In genomic region chr1:237058470-237058869, GRCh38 we compare ENCODE assay signal across 39 cellular contexts. TPM values are rescaled to one million over a fixed set of nuclear protein-coding genes. Genes with fewer than 3 reads are reported as not detected.
"Had no signal": no experiment of that assay in that cellular context is flagged by ENCODE, and none has a peak within 500 bp of the region (broad histone marks: within the 10 kb centered on the region; RNA-seq: fewer than 3 reads in every experiment).

No MANE protein-coding gene starts in this region.

- H3K27me3 Mint-ChIP-seq: activated CD4-positive, alpha-beta memory T cell treated with anti-CD3 and anti-CD28 coated beads, Interleukin-2, amount 10 ng/mL, durations not matched to agents 7 days and 5 days had no signal

- H3K4me3 Mint-ChIP-seq: activated CD4-positive, alpha-beta memory T cell treated with anti-CD3 and anti-CD28 coated beads, Interleukin-2, amount 10 ng/mL, durations not matched to agents 7 days and 5 days; activated CD4-positive, alpha-beta T cell treated with anti-CD3 and anti-CD28 coated beads for 36 hours; activated CD4-positive, alpha-beta T cell treated with anti-CD3 and anti-CD28 coated beads, Interleukin-2, amount 10 ng/mL, durations not matched to agents 7 days and 5 days; activated CD8-positive, alpha-beta memory T cell treated with anti-CD3 and anti-CD28 coated beads, Interleukin-2, amount 10 ng/mL, durations not matched to agents 7 days and 5 days; activated CD8-positive, alpha-beta T cell treated with anti-CD3 and anti-CD28 coated beads, Interleukin-2, amount 10 ng/mL, durations not matched to agents 7 days and 5 days; activated naive CD4-positive, alpha-beta T cell treated with anti-CD3 and anti-CD28 coated beads, Interleukin-2, amount 10 ng/mL, durations not matched to agents 7 days and 5 days; activated naive CD4-positive, alpha-beta T cell treated with anti-CD3 and anti-CD28 coated beads, Interleukin-2, amount 50 U/mL, for 24 hours; activated naive CD8-positive, alpha-beta T cell; activated naive CD8-positive, alpha-beta T cell treated with anti-CD3 and anti-CD28 coated beads, Interleukin-2, amount 10 ng/mL, durations not matched to agents 7 days and 5 days; activated naive CD8-positive, alpha-beta T cell treated with anti-CD3 and anti-CD28 coated beads, Interleukin-2, amount 50 U/mL, for 24 hours; activated T-cell treated with anti-CD3 and anti-CD28 coated beads, Interleukin-2, amount 50 U/mL, for 24 hours; brain; T-helper 1 cell treated with Interleukin-12 subunit alpha and Interleukin-12 subunit beta and Interleukin-4 antibody, amounts not matched to agents 30 μg/mL and 1 μg/mL, for 36 hours; T-helper 2 cell treated with Interferon-gamma antibody and Interleukin-4, amounts not matched to agents 5 μg/mL and 100 μg/mL, for 36 hours had no signal

- ATAC-seq: activated CD4-positive, alpha-beta T cell treated with anti-CD3 and anti-CD28 coated beads for 36 hours; activated CD4-positive, CD25-positive, alpha-beta regulatory T cell treated with anti-CD3 and anti-CD28 coated beads, Interleukin-2, amount 50 U/mL, for 24 hours; activated CD8-positive, alpha-beta memory T cell treated with anti-CD3 and anti-CD28 coated beads, Interleukin-2, amount 10 ng/mL, durations not matched to agents 7 days and 5 days; activated CD8-positive, alpha-beta T cell treated with anti-CD3 and anti-CD28 coated beads, Interleukin-2, amount 10 ng/mL, durations not matched to agents 7 days and 5 days; activated naive CD8-positive, alpha-beta T cell treated with anti-CD3 and anti-CD28 coated beads, Interleukin-2, amount 50 U/mL, for 24 hours had no signal

- H3K9me3 Mint-ChIP-seq: activated CD4-positive, alpha-beta memory T cell treated with anti-CD3 and anti-CD28 coated beads, Interleukin-2, amount 10 ng/mL, durations not matched to agents 7 days and 5 days; activated CD4-positive, alpha-beta T cell treated with anti-CD3 and anti-CD28 coated beads, Interleukin-2, amount 10 ng/mL, durations not matched to agents 7 days and 5 days; activated naive CD4-positive, alpha-beta T cell treated with anti-CD3 and anti-CD28 coated beads, Interleukin-2, amount 10 ng/mL, durations not matched to agents 7 days and 5 days; activated naive CD8-positive, alpha-beta T cell treated with anti-CD3 and anti-CD28 coated beads, Interleukin-2, amount 10 ng/mL, durations not matched to agents 7 days and 5 days; activated naive CD8-positive, alpha-beta T cell treated with anti-CD3 and anti-CD28 coated beads, Interleukin-2, amount 50 U/mL, for 24 hours; activated T-cell treated with anti-CD3 and anti-CD28 coated beads, Interleukin-2, amount 50 U/mL, for 24 hours; activated T-helper 2 cell treated with anti-CD3 and anti-CD28 coated beads, Interferon-gamma antibody, Interleukin-2, Interleukin-4, amounts not matched to agents 10 μg/mL and 5 μg/mL and 100 μg/mL, durations not matched to agents 14 hours and 24 hours and 36 hours; T-helper 1 cell treated with Interleukin-12 subunit alpha and Interleukin-12 subunit beta and Interleukin-4 antibody, amounts not matched to agents 30 μg/mL and 1 μg/mL, for 36 hours; T-helper 2 cell treated with Interferon-gamma antibody and Interleukin-4, amounts not matched to agents 5 μg/mL and 100 μg/mL, for 36 hours had no signal

- H3K4me3 ChIP-seq: ascending aorta, cardiac muscle cell had no signal

- DNase-seq: activated CD4-positive, alpha-beta memory T cell treated with anti-CD3 and anti-CD28 coated beads, Interleukin-2, amount 10 ng/mL, durations not matched to agents 7 days and 5 days; activated CD4-positive, alpha-beta T cell treated with anti-CD3 and anti-CD28 coated beads for 1 hour; activated CD4-positive, alpha-beta T cell treated with anti-CD3 and anti-CD28 coated beads for 36 hours; activated CD4-positive, alpha-beta T cell treated with anti-CD3 and anti-CD28 coated beads for 48 hours; activated CD4-positive, alpha-beta T cell treated with anti-CD3 and anti-CD28 coated beads, Interleukin-2, amount 10 ng/mL, durations not matched to agents 7 days and 5 days; activated CD4-positive, alpha-beta T cell treated with anti-CD3 and anti-CD28 coated beads, Interleukin-2, amount 50 U/mL, for 48 hours; activated CD4-positive, CD25-positive, alpha-beta regulatory T cell; activated CD8-positive, alpha-beta memory T cell treated with anti-CD3 and anti-CD28 coated beads for 24 hours; activated CD8-positive, alpha-beta memory T cell treated with anti-CD3 and anti-CD28 coated beads, Interleukin-2, amount 10 ng/mL, durations not matched to agents 7 days and 5 days; activated CD8-positive, alpha-beta memory T cell treated with anti-CD3 and anti-CD28 coated beads, Interleukin-2, amount 50 U/mL, for 48 hours; activated CD8-positive, alpha-beta T cell treated with anti-CD3 and anti-CD28 coated beads, Interleukin-2, amount 10 ng/mL, durations not matched to agents 7 days and 5 days; activated effector memory CD4-positive, alpha-beta T cell treated with Interleukin-2 at 50 U/mL for 16 hours; activated gamma-delta T cell; activated naive CD4-positive, alpha-beta T cell treated with anti-CD3 and anti-CD28 coated beads, Interleukin-2, amount 10 ng/mL, durations not matched to agents 7 days and 5 days; activated naive CD4-positive, alpha-beta T cell treated with Interleukin-2 at 50 U/mL for 16 hours; activated naive CD8-positive, alpha-beta T cell treated with anti-CD3 and anti-CD28 coated beads, Interleukin-2, amount 10 ng/mL, durations not matched to agents 7 days and 5 days; activated naive CD8-positive, alpha-beta T cell treated with anti-CD3 and anti-CD28 coated beads, Interleukin-2, amount 50 U/mL, for 24 hours; activated T-cell treated with anti-CD3 and anti-CD28 coated beads, Interleukin-2, amount 50 U/mL, for 24 hours; activated T-cell treated with anti-CD3 and anti-CD28 coated beads, Interleukin-2, amount 50 U/mL, for 48 hours; amygdala; anterior cingulate cortex; central memory CD4-positive, alpha-beta T cell; T-helper 1 cell; T-helper 2 cell; T-helper 9 cell had no signal

- H3K27me3 ChIP-seq: ascending aorta, cardiac muscle cell had no signal

- H3K36me3 Mint-ChIP-seq: activated CD8-positive, alpha-beta memory T cell treated with anti-CD3 and anti-CD28 coated beads, Interleukin-2, amount 10 ng/mL, durations not matched to agents 7 days and 5 days; activated naive CD4-positive, alpha-beta T cell treated with anti-CD3 and anti-CD28 coated beads, Interleukin-2, amount 10 ng/mL, durations not matched to agents 7 days and 5 days; activated naive CD4-positive, alpha-beta T cell treated with anti-CD3 and anti-CD28 coated beads, Interleukin-2, amount 50 U/mL, for 24 hours; activated naive CD8-positive, alpha-beta T cell; activated naive CD8-positive, alpha-beta T cell treated with anti-CD3 and anti-CD28 coated beads, Interleukin-2, amount 10 ng/mL, durations not matched to agents 7 days and 5 days; brain had no signal

- H3K27ac Mint-ChIP-seq: activated CD4-positive, alpha-beta memory T cell treated with anti-CD3 and anti-CD28 coated beads, Interleukin-2, amount 10 ng/mL, durations not matched to agents 7 days and 5 days; activated CD4-positive, alpha-beta T cell treated with anti-CD3 and anti-CD28 coated beads for 36 hours; activated CD4-positive, alpha-beta T cell treated with anti-CD3 and anti-CD28 coated beads, Interleukin-2, amount 10 ng/mL, durations not matched to agents 7 days and 5 days; activated CD8-positive, alpha-beta memory T cell treated with anti-CD3 and anti-CD28 coated beads, Interleukin-2, amount 10 ng/mL, durations not matched to agents 7 days and 5 days; activated CD8-positive, alpha-beta T cell treated with anti-CD3 and anti-CD28 coated beads, Interleukin-2, amount 10 ng/mL, durations not matched to agents 7 days and 5 days; activated naive CD4-positive, alpha-beta T cell treated with anti-CD3 and anti-CD28 coated beads, Interleukin-2, amount 10 ng/mL, durations not matched to agents 7 days and 5 days; activated naive CD4-positive, alpha-beta T cell treated with anti-CD3 and anti-CD28 coated beads, Interleukin-2, amount 50 U/mL, for 24 hours; activated naive CD8-positive, alpha-beta T cell; activated naive CD8-positive, alpha-beta T cell treated with anti-CD3 and anti-CD28 coated beads, Interleukin-2, amount 10 ng/mL, durations not matched to agents 7 days and 5 days; activated naive CD8-positive, alpha-beta T cell treated with anti-CD3 and anti-CD28 coated beads, Interleukin-2, amount 50 U/mL, for 24 hours; activated T-cell treated with anti-CD3 and anti-CD28 coated beads, Interleukin-2, amount 50 U/mL, for 24 hours; activated T-helper 2 cell treated with anti-CD3 and anti-CD28 coated beads, Interferon-gamma antibody, Interleukin-2, Interleukin-4, amounts not matched to agents 10 μg/mL and 5 μg/mL and 100 μg/mL, durations not matched to agents 14 hours and 24 hours and 36 hours; brain; T-helper 1 cell treated with Interleukin-12 subunit alpha and Interleukin-12 subunit beta and Interleukin-4 antibody, amounts not matched to agents 30 μg/mL and 1 μg/mL, for 36 hours; T-helper 2 cell treated with Interferon-gamma antibody and Interleukin-4, amounts not matched to agents 5 μg/mL and 100 μg/mL, for 36 hours had no signal

- H3K27ac ChIP-seq: VCaP had no signal

- FAIRE-seq: bronchial epithelial cell, TTC549 had no signal

- H3K4me1 Mint-ChIP-seq: activated CD4-positive, alpha-beta memory T cell treated with anti-CD3 and anti-CD28 coated beads, Interleukin-2, amount 10 ng/mL, durations not matched to agents 7 days and 5 days; activated CD4-positive, alpha-beta T cell treated with anti-CD3 and anti-CD28 coated beads for 36 hours; activated CD4-positive, alpha-beta T cell treated with anti-CD3 and anti-CD28 coated beads, Interleukin-2, amount 10 ng/mL, durations not matched to agents 7 days and 5 days; activated CD8-positive, alpha-beta memory T cell treated with anti-CD3 and anti-CD28 coated beads, Interleukin-2, amount 10 ng/mL, durations not matched to agents 7 days and 5 days; activated naive CD4-positive, alpha-beta T cell treated with anti-CD3 and anti-CD28 coated beads, Interleukin-2, amount 10 ng/mL, durations not matched to agents 7 days and 5 days; activated naive CD4-positive, alpha-beta T cell treated with anti-CD3 and anti-CD28 coated beads, Interleukin-2, amount 50 U/mL, for 24 hours; activated naive CD8-positive, alpha-beta T cell treated with anti-CD3 and anti-CD28 coated beads, Interleukin-2, amount 10 ng/mL, durations not matched to agents 7 days and 5 days; activated naive CD8-positive, alpha-beta T cell treated with anti-CD3 and anti-CD28 coated beads, Interleukin-2, amount 50 U/mL, for 24 hours; brain had no signal

RNA-seq across cellular contexts. Expression of gene RYR2, which starts 16.5 kb away (rescaled TPM):
- total RNA-seq: activated CD4-positive, alpha-beta T cell treated with anti-CD3 and anti-CD28 coated beads, Interleukin-2, amount 10 ng/mL, durations not matched to agents 7 days and 5 days; activated CD8-positive, alpha-beta T cell treated with anti-CD3 and anti-CD28 coated beads, Interleukin-2, amount 10 ng/mL, durations not matched to agents 7 days and 5 days; activated naive CD8-positive, alpha-beta T cell treated with anti-CD3 and anti-CD28 coated beads, Interleukin-2, amount 10 ng/mL, durations not matched to agents 7 days and 5 days; bronchial epithelial cell had no signal

RNA-seq across cellular contexts. Expression of gene MT1HL1, which starts 54.2 kb away (rescaled TPM):
- total RNA-seq: activated CD4-positive, alpha-beta memory T cell treated with anti-CD3 and anti-CD28 coated beads, Interleukin-2, amount 10 ng/mL, durations not matched to agents 7 days and 5 days; activated CD4-positive, alpha-beta T cell treated with anti-CD3 and anti-CD28 coated beads for 36 hours; activated CD4-positive, alpha-beta T cell treated with anti-CD3 and anti-CD28 coated beads, Interleukin-2, amount 10 ng/mL, durations not matched to agents 7 days and 5 days; activated CD8-positive, alpha-beta memory T cell treated with anti-CD3 and anti-CD28 coated beads, Interleukin-2, amount 10 ng/mL, durations not matched to agents 7 days and 5 days; activated CD8-positive, alpha-beta T cell treated with anti-CD3 and anti-CD28 coated beads, Interleukin-2, amount 10 ng/mL, durations not matched to agents 7 days and 5 days; activated naive CD8-positive, alpha-beta T cell treated with anti-CD3 and anti-CD28 coated beads, Interleukin-2, amount 10 ng/mL, durations not matched to agents 7 days and 5 days; activated T-helper 2 cell treated with anti-CD3 and anti-CD28 coated beads, Interferon-gamma antibody, Interleukin-2, Interleukin-4, amounts not matched to agents 10 μg/mL and 5 μg/mL and 100 μg/mL, durations not matched to agents 14 hours and 24 hours and 36 hours; ascending aorta; bronchial epithelial cell; cardiac muscle cell; cerebellum had no signal
- polyA plus RNA-seq: adipose tissue, cardiac muscle cell had no signal
